ENCODE assay signal across 15 cellular contexts in genomic region chr4:170875868-170876267, GRCh38.
DNase-seq lines count a peak whose midpoint lies in the region; ATAC-seq and TF ChIP-seq lines count a peak whose summit lies in the region.
"Had no signal": no experiment of that assay in that cellular context is flagged by ENCODE, and none has a peak within 500 bp of the region (broad histone marks: within the 10 kb centered on the region; RNA-seq: fewer than 3 reads in every experiment).

No MANE protein-coding gene starts in this region.

- H3K9me3 ChIP-seq in sigmoid colon, result no peaks in the 10 kb centered on the region
- H3K9me3 ChIP-seq: adrenal gland, esophagus muscularis mucosa had no signal

- no peaks in the 10 kb centered on the region for H4K20me1 ChIP-seq in GM23338 (replicated peaks; ENCODE audit: insufficient read depth)

- intact Hi-C loops in sigmoid colon (cut with DNase I), result no loop called here
- intact Hi-C loops in activated CD8-positive, alpha-beta T cell treated with anti-CD3 and anti-CD28 coated beads for 36 hours (cut with micrococcal nuclease), result no loop called here

- TF ChIP-seq POLR2A in sigmoid colon (IDR thresholded peaks at IDR 0.05), result no peak

- POLR2A ChIA-PET in activated CD8-positive, alpha-beta T cell treated with anti-CD3 and anti-CD28 coated beads for 36 hours (lab: Charles Lee), result interaction anchor here (0.6 kb wide), 1 partner anchor 70 kb away, joined by 3 read pairs; no protein-coding TSS in a partner anchor

- H3K27ac Mint-ChIP-seq in GM23338, result no peak overlapping the region
- no peak overlapping the region for H3K27ac Mint-ChIP-seq in activated CD8-positive, alpha-beta T cell treated with anti-CD3 and anti-CD28 coated beads for 36 hours

- no peaks in the 10 kb centered on the region for H3K27me3 Mint-ChIP-seq in GM23338 (ENCODE audit: insufficient read depth, low read depth, poor library complexity)
- H3K27me3 Mint-ChIP-seq in activated CD8-positive, alpha-beta T cell treated with anti-CD3 and anti-CD28 coated beads for 36 hours, result no peaks in the 10 kb centered on the region

- no peak overlapping the region for H3K27ac ChIP-seq in GM23338 (ENCODE audit: low read depth)
- H3K27ac ChIP-seq in sigmoid colon, result no peak overlapping the region
- H3K27ac ChIP-seq: adrenal gland, esophagus muscularis mucosa had no signal

- H3K27me3 ChIP-seq in GM23338 (ENCODE audit: insufficient read depth), result no peaks in the 10 kb centered on the region
- H3K27me3 ChIP-seq in sigmoid colon, result no peaks in the 10 kb centered on the region
- H3K27me3 ChIP-seq: adrenal gland, esophagus muscularis mucosa had no signal

- H3K9me3 Mint-ChIP-seq in GM23338, result no peaks in the 10 kb centered on the region
- H3K9me3 Mint-ChIP-seq in activated CD8-positive, alpha-beta T cell treated with anti-CD3 and anti-CD28 coated beads for 36 hours, result peaks cover 4% of the 10 kb centered on the region

- TF ChIP-seq CTCF in GM23338 (conservative IDR thresholded peaks at IDR 0.05; ENCODE audit: low read depth in 2 of 2) (peak; percentile 52), sigmoid colon (IDR thresholded peaks at IDR 0.05) (no peak)
- TF ChIP-seq CTCF in activated CD8-positive, alpha-beta T cell treated with anti-CD3 and anti-CD28 coated beads for 36 hours (IDR thresholded peaks at IDR 0.05), result no peak

- WGBS in sigmoid colon, 2 donors, result 85 to 94% methylated on average over 1 of the region's 1 CpG

- H3K9me2 ChIP-seq in GM23338 (ENCODE audit: insufficient read depth), result no peaks in the 10 kb centered on the region

- no peaks in the 10 kb centered on the region for H3K79me2 ChIP-seq in GM23338 (replicated peaks; ENCODE audit: insufficient read depth)

- no peaks in the 10 kb centered on the region for H3K36me3 Mint-ChIP-seq in GM23338 (ENCODE audit: low read depth)
- no peaks in the 10 kb centered on the region for H3K36me3 Mint-ChIP-seq in activated CD8-positive, alpha-beta T cell treated with anti-CD3 and anti-CD28 coated beads for 36 hours (ENCODE audit: low read depth)

- H3F3A ChIP-seq in GM23338 (replicated peaks; ENCODE audit: low read depth), result no peaks in the 10 kb centered on the region

- peak; percentile 61 for DNase-seq in DMS53 (lab: John Stamatoyannopoulos, UW)
- peak; percentile 44 for DNase-seq in GM23338 (ENCODE audit: low spot score)
- peak; percentile 10 for DNase-seq in SK-N-DZ (ENCODE audit: low spot score)
- peak; percentile 2 for DNase-seq in globus pallidus (ENCODE audit: low spot score)
- DNase-seq in sigmoid colon, result no peak
- no peak for DNase-seq in activated CD8-positive, alpha-beta T cell treated with anti-CD3 and anti-CD28 coated beads for 36 hours
- no peak for DNase-seq in DMS79 (lab: John Stamatoyannopoulos, UW)
- DNase-seq: activated CD4-positive, alpha-beta T cell treated with anti-CD3 and anti-CD28 coated beads for 1 hour; activated T-cell treated with anti-CD3 and anti-CD28 coated beads, Interleukin-2, amount 50 U/mL, for 4 hours; adrenal gland; C1 segment of cervical spinal cord; NCI-H146; SHP77 had no signal

- no peak overlapping the region for H3K4me3 Mint-ChIP-seq in GM23338
- H3K4me3 Mint-ChIP-seq in activated CD8-positive, alpha-beta T cell treated with anti-CD3 and anti-CD28 coated beads for 36 hours, result no peak overlapping the region
- H3K4me3 Mint-ChIP-seq: activated T-cell treated with anti-CD3 and anti-CD28 coated beads, Interleukin-2, amount 50 U/mL, for 4 hours had no signal

- ATAC-seq in GM23338 (peak; percentile 45; the same call in 2 of the 3 replicates), GM21423 (IDR thresholded peaks at IDR 0.05; ENCODE audit: unreplicated experiment) (no peak)
- ATAC-seq in activated CD8-positive, alpha-beta T cell treated with anti-CD3 and anti-CD28 coated beads for 36 hours, result no peak
- ATAC-seq: activated T-cell treated with anti-CD3 and anti-CD28 coated beads, Interleukin-2, amount 50 U/mL, for 4 hours had no signal

- no peak overlapping the region for H3K4me2 ChIP-seq in GM23338

- CTCF ChIA-PET in activated CD8-positive, alpha-beta T cell treated with anti-CD3 and anti-CD28 coated beads for 36 hours (lab: Charles Lee), result no interaction called here

- no peak overlapping the region for H2AFZ ChIP-seq in GM23338

- no peak for TF ChIP-seq EP300 in sigmoid colon (IDR thresholded peaks at IDR 0.05)

- no peak overlapping the region for H3K4me3 ChIP-seq in GM23338
- no peak overlapping the region for H3K4me3 ChIP-seq in sigmoid colon
- H3K4me3 ChIP-seq: adrenal gland, esophagus muscularis mucosa had no signal

- no peaks in the 10 kb centered on the region for H3K4me1 Mint-ChIP-seq in GM23338
- H3K4me1 Mint-ChIP-seq in activated CD8-positive, alpha-beta T cell treated with anti-CD3 and anti-CD28 coated beads for 36 hours (ENCODE audit: low read depth), result no peaks in the 10 kb centered on the region

- no peaks in the 10 kb centered on the region for H3K4me1 ChIP-seq in GM23338 (ENCODE audit: insufficient read depth)
- no peaks in the 10 kb centered on the region for H3K4me1 ChIP-seq in sigmoid colon
- H3K4me1 ChIP-seq: adrenal gland, esophagus muscularis mucosa had no signal

- no peaks in the 10 kb centered on the region for H3K36me3 ChIP-seq in GM23338 (ENCODE audit: insufficient read depth)
- no peaks in the 10 kb centered on the region for H3K36me3 ChIP-seq in sigmoid colon
- H3K36me3 ChIP-seq: adrenal gland, esophagus muscularis mucosa had no signal

TF ChIP-seq in GM23338, 12 proteins besides CTCF, POLR2A, EP300 and RAD21:
- TF ChIP-seq ZNF114 (CRISPR knock-in tag; IDR thresholded peaks at IDR 0.05) (no peak), POLR2AphosphoS5 (IDR thresholded peaks at IDR 0.05; ENCODE audit: low read depth) (no peak), NANOG (IDR thresholded peaks at IDR 0.05; ENCODE audit: borderline replicate concordance) (no peak), ZNF331 (CRISPR knock-in tag; IDR thresholded peaks at IDR 0.05; ENCODE audit: low read depth) (no peak)

Comparison
In these comparisons a context has a peak if more than half of its experiments do, and no peak if none do; other contexts are left out.
1. DNase-seq: peak in DMS53 (single experiment), GM23338 (single experiment), SK-N-DZ (single experiment) and globus pallidus (single experiment); none in sigmoid colon (single experiment), activated CD8-positive, alpha-beta T cell treated with anti-CD3 and anti-CD28 coated beads for 36 hours (single experiment) and DMS79 (single experiment).
2. CTCF ChIP-seq: peak in GM23338 (2 of 2); none in sigmoid colon (0 of 4) and activated CD8-positive, alpha-beta T cell treated with anti-CD3 and anti-CD28 coated beads for 36 hours (single experiment).